8 cellular contexts compared by ENCODE assay signal in the genomic region with DNA sequence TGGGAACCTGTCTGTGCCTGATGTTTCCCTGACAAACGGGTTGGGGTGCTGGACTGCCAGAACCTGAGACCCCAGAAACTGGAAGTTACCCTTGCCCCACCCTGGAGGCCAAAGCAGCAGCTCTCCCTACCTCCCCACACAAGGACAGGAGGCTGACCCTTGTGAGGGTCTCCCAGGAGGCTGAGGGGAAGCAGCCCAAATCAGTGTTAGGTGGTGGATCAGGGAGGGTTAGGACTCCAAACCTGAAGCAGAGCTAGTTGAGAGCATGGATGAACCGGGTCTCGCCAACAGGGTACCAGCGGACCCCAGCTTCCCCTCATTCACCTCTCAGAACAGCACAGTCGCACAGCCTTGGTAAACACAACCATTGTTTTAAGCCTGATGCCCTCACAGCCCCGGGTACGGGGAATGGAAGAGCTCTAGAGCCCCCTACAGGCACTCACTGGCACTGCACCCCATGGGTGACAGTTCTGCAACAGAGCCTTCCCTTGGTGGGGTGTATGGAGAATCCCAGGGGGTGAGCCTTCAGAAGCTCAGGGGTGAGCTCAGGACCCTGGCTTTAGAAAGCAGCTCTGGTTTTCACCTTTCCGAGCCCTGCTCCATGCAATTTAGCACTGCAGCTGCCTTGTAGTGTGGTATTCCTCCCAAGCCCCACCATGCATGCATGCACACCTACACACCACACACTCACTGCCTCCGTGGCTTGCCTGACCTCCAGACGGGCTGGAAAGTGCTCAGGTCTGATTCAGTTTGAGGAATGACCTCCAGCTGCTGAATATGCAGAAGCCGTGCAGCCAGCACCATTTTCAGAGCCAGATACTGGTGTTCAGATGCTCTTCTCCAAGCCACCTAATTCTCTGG. TPM values are rescaled to one million over a fixed set of nuclear protein-coding genes. Genes with fewer than 3 reads are reported as not detected.
DNase-seq lines count a peak whose midpoint lies in the region; ATAC-seq and TF ChIP-seq lines count a peak whose summit lies in the region.

No MANE protein-coding gene starts in this region.

- no peak overlapping the region for H3K4me3 ChIP-seq in mucosa of descending colon

- no peaks in the 10 kb centered on the region for H3K4me1 ChIP-seq in mucosa of descending colon (ENCODE audit: low read depth)

- DNase-seq in G401 (ENCODE audit: low spot score) (peak; percentile 55), NCI-H82 (lab: John Stamatoyannopoulos, UW) (peak; percentile 85), epidermal melanocyte (ENCODE audit: insufficient read length, low spot score) (peak; percentile 83), mucosa of descending colon (peak in 2 of 3 donors; percentile 67 to 73)
- peak; percentile 84 for DNase-seq in activated CD8-positive, alpha-beta memory T cell treated with anti-CD3 and anti-CD28 coated beads for 24 hours
- DNase-seq in stimulated activated CD8-positive, alpha-beta memory T cell treated with anti-CD3 and anti-CD28 coated beads, Interleukin-4, amount 100 ng/mL, for 4 hours (ENCODE audit: low read depth in 2 of 2, low spot score in 1 of 2), result peak; percentile 8 to 23

- TF ChIP-seq CTCF in mucosa of descending colon (IDR thresholded peaks at IDR 0.05), result peak; percentile 88

- H3K9me3 ChIP-seq in mucosa of descending colon, result no peaks in the 10 kb centered on the region

- in situ Hi-C loops in G401 (cut with HindIII; ENCODE audit: low sequenced_read_pairs), result no loop called here

- intact Hi-C loops in mucosa of descending colon (cut with DNase I, micrococcal nuclease), result loop anchor here in 1 of 2 donors (10.0 kb wide), 1 partner anchor 332 kb away; no protein-coding TSS in a partner anchor

- H3K36me3 ChIP-seq in mucosa of descending colon (ENCODE audit: low read depth), result no peaks in the 10 kb centered on the region

- ATAC-seq in HG03439 (IDR thresholded peaks at IDR 0.05; ENCODE audit: unreplicated experiment) (peak; percentile 53), mucosa of descending colon (peak; percentile 93), HG03457 (IDR thresholded peaks at IDR 0.05; ENCODE audit: unreplicated experiment) (no peak)

RNA-seq across cellular contexts. Expression of a gene that starts 11.2 kb away (rescaled TPM):
- total RNA-seq in G401 (2014; rRNA removed; shearing (Covaris generic)), result not detected in 2 replicates
- under 1 TPM in 2 of 3 donors, not detected in 1; 0.14 to 0.32 TPM for total RNA-seq in mucosa of descending colon

Comparison
In these comparisons a context has a peak if more than half of its experiments do, and no peak if none do; other contexts are left out.
1. DNase-seq: peak in every context shown above with its lines; median percentile 85 in NCI-H82; 84 in activated CD8-positive, alpha-beta memory T cell treated with anti-CD3 and anti-CD28 coated beads for 24 hours; 83 in epidermal melanocyte; 70 in mucosa of descending colon; 55 in G401; 16 in stimulated activated CD8-positive, alpha-beta memory T cell treated with anti-CD3 and anti-CD28 coated beads, Interleukin-4, amount 100 ng/mL, for 4 hours.